ENCODE assay signal across 1 cellular context in genomic region chr16:8797364-8798173, GRCh38.
TF ChIP-seq lines count a peak whose summit lies in the region.

PMM2 (plus strand) TSS chr16:8797839; CDS start chr16:8797883, 44 bp downstream.
TMEM186 (minus strand) TSS chr16:8797639; CDS start chr16:8797614, 25 bp downstream.

TF ChIP-seq in HepG2, 621 proteins besides CTCF, POLR2A, EP300 and RAD21 (continued from another document and continues in another):
- TF ChIP-seq ZBTB39 (CRISPR knock-in tag; IDR thresholded peaks at IDR 0.05): peak; percentile 24; the same call in 1 of the 2 replicates
- TF ChIP-seq GTF2F1 (IDR thresholded peaks at IDR 0.05; ENCODE audit: low read length): peak; percentile 81; the same call in 1 of the 2 replicates
- no peak for TF ChIP-seq ZNF775 (CRISPR knock-in tag; IDR thresholded peaks at IDR 0.05; ENCODE audit: borderline replicate concordance)
- peak; percentile 95 for TF ChIP-seq ZNF576 (CRISPR knock-in tag; IDR thresholded peaks at IDR 0.05)
- peak; percentile 79; the same call in 1 of the 2 replicates for TF ChIP-seq JUN (CRISPR knock-in tag; IDR thresholded peaks at IDR 0.05)
- TF ChIP-seq TAF15 (IDR thresholded peaks at IDR 0.05; ENCODE audit: low read depth, low read length, poor library complexity, severe bottlenecking): peak; percentile 32
- TF ChIP-seq POGZ (CRISPR knock-in tag; IDR thresholded peaks at IDR 0.05): peak; percentile 94
- TF ChIP-seq ZNF24 (IDR thresholded peaks at IDR 0.05): peak; percentile 62
- TF ChIP-seq ZNF703 (CRISPR knock-in tag; IDR thresholded peaks at IDR 0.05; ENCODE audit: borderline replicate concordance): no peak; the same call in 1 of the 2 replicates
- no peak for TF ChIP-seq TRIM22 (IDR thresholded peaks at IDR 0.05)
- peak; percentile 99 for TF ChIP-seq BORCS8-MEF2B (CRISPR knock-in tag; IDR thresholded peaks at IDR 0.05)
- TF ChIP-seq ISL2 (CRISPR knock-in tag; IDR thresholded peaks at IDR 0.05): peak; percentile 91
- TF ChIP-seq GLMP (CRISPR knock-in tag; IDR thresholded peaks at IDR 0.05; ENCODE audit: borderline replicate concordance): no peak; the same call in 1 of the 2 replicates
- peak; percentile 99 for TF ChIP-seq CREBL2 (CRISPR knock-in tag; IDR thresholded peaks at IDR 0.05; ENCODE audit: borderline replicate concordance)
- 0 out of 2 replicates have a peak, but pooled peaks have one; percentile 62 for TF ChIP-seq PREB (CRISPR knock-in tag; IDR thresholded peaks at IDR 0.05)
- TF ChIP-seq ATRX (CRISPR knock-in tag; IDR thresholded peaks at IDR 0.05; ENCODE audit: borderline replicate concordance): no peak; the same call in 1 of the 2 replicates
- TF ChIP-seq SAP130 (CRISPR knock-in tag; IDR thresholded peaks at IDR 0.05; ENCODE audit: low read depth): peak; percentile 100
- TF ChIP-seq ZBED4 (CRISPR knock-in tag; IDR thresholded peaks at IDR 0.05; ENCODE audit: borderline replicate concordance): no peak
- no peak for TF ChIP-seq MAFK (conservative IDR thresholded peaks at IDR 0.05 in 1 of 2, IDR thresholded peaks at IDR 0.05 in 1 of 2; ENCODE audit: low read length in 2 of 2)
- peak; percentile 40; the same call in 1 of the 2 replicates for TF ChIP-seq KLF11 (CRISPR knock-in tag; IDR thresholded peaks at IDR 0.05)
- TF ChIP-seq UBTF (CRISPR knock-in tag; IDR thresholded peaks at IDR 0.05): peak; percentile 91
- peak; percentile 51; the same call in 1 of the 2 replicates for TF ChIP-seq FOXO1 (CRISPR knock-in tag; IDR thresholded peaks at IDR 0.05)
- TF ChIP-seq ZNF232 (CRISPR knock-in tag; IDR thresholded peaks at IDR 0.05; ENCODE audit: borderline replicate concordance): peak; percentile 99
- no peak for TF ChIP-seq KDM1A (CRISPR knock-in tag; IDR thresholded peaks at IDR 0.05)
- no peak for TF ChIP-seq ZFP36 (IDR thresholded peaks at IDR 0.05; ENCODE audit: borderline replicate concordance, low read depth, low read length, partially characterized antibody)
- peak; percentile 81; the same call in 1 of the 2 replicates for TF ChIP-seq ZHX1 (CRISPR knock-in tag; IDR thresholded peaks at IDR 0.05; ENCODE audit: low read depth)
- peak; percentile 93; the same call in 1 of the 2 replicates for TF ChIP-seq MAF1 (CRISPR knock-in tag; IDR thresholded peaks at IDR 0.05; ENCODE audit: borderline replicate concordance)
- TF ChIP-seq ZBTB20 (CRISPR knock-in tag; IDR thresholded peaks at IDR 0.05; ENCODE audit: borderline replicate concordance, low read depth): peak; percentile 97; the same call in 1 of the 2 replicates
- no peak for TF ChIP-seq PAF1 (CRISPR knock-in tag; IDR thresholded peaks at IDR 0.05)
- no peak; the same call in 1 of the 2 replicates for TF ChIP-seq ZNF460 (CRISPR knock-in tag; IDR thresholded peaks at IDR 0.05; ENCODE audit: borderline replicate concordance)
- TF ChIP-seq ZBTB1 (CRISPR knock-in tag; IDR thresholded peaks at IDR 0.05; ENCODE audit: borderline replicate concordance): peak; percentile 78; the same call in 1 of the 2 replicates
- TF ChIP-seq ATF3 (CRISPR knock-in tag; IDR thresholded peaks at IDR 0.05): peak; percentile 72
- no peak for TF ChIP-seq ATF7 (IDR thresholded peaks at IDR 0.05)
- TF ChIP-seq ATF7 (CRISPR knock-in tag; IDR thresholded peaks at IDR 0.05): peak; percentile 87; the same call in 1 of the 2 replicates
- TF ChIP-seq ZNF772 (CRISPR knock-in tag; IDR thresholded peaks at IDR 0.05): peak; percentile 100
- peak; percentile 72 for TF ChIP-seq WIZ (CRISPR knock-in tag; IDR thresholded peaks at IDR 0.05)
- peak; percentile 87 for TF ChIP-seq MIXL1 (CRISPR knock-in tag; IDR thresholded peaks at IDR 0.05)
- TF ChIP-seq ZNF331 (CRISPR knock-in tag; IDR thresholded peaks at IDR 0.05): peak; percentile 85
- TF ChIP-seq ZNF558 (CRISPR knock-in tag; IDR thresholded peaks at IDR 0.05; ENCODE audit: borderline replicate concordance): peak; percentile 57; the same call in 1 of the 2 replicates
- peak; percentile 86 for TF ChIP-seq TFE3 (CRISPR knock-in tag; IDR thresholded peaks at IDR 0.05)
- no peak for TF ChIP-seq ZNF496 (CRISPR knock-in tag; IDR thresholded peaks at IDR 0.05; ENCODE audit: insufficient replicate concordance)
- peak; percentile 96 for TF ChIP-seq ZSCAN30 (CRISPR knock-in tag; IDR thresholded peaks at IDR 0.05)
- TF ChIP-seq ZNF720 (CRISPR knock-in tag; IDR thresholded peaks at IDR 0.05): no peak
